ENCODE assay signal across 1 cellular context in genomic region chr14:77498120-77498979, GRCh38.
TF ChIP-seq lines count a peak whose summit lies in the region.

ISM2 (minus strand) TSS chr14:77498816; CDS start chr14:77498793, 23 bp downstream.

TF ChIP-seq in HepG2, 621 proteins besides CTCF, POLR2A, EP300 and RAD21 (continued from another document and continues in another):
- TF ChIP-seq ZXDC (CRISPR knock-in tag; IDR thresholded peaks at IDR 0.05) (peak; percentile 84; the same call in 1 of the 2 replicates), GMEB1 (CRISPR knock-in tag; IDR thresholded peaks at IDR 0.05; ENCODE audit: borderline replicate concordance) (peak; percentile 27; the same call in 1 of the 2 replicates), RORA (CRISPR knock-in tag; IDR thresholded peaks at IDR 0.05) (no peak), ATRX (CRISPR knock-in tag; IDR thresholded peaks at IDR 0.05; ENCODE audit: borderline replicate concordance) (no peak), ZSCAN29 (CRISPR knock-in tag; conservative IDR thresholded peaks at IDR 0.05) (no peak), AKAP8 (CRISPR knock-in tag; IDR thresholded peaks at IDR 0.05) (no peak), FOXP4 (CRISPR knock-in tag; IDR thresholded peaks at IDR 0.05) (0 out of 2 replicates have a peak, but pooled peaks have one; percentile 7), PRPF4 (IDR thresholded peaks at IDR 0.05; ENCODE audit: low read depth, low read length, poor library complexity, severe bottlenecking) (no peak), CBX1 (IDR thresholded peaks at IDR 0.05; ENCODE audit: low read depth) (no peak), KLF12 (CRISPR knock-in tag; IDR thresholded peaks at IDR 0.05; ENCODE audit: borderline replicate concordance) (peak; percentile 61; the same call in 1 of the 2 replicates), ZNF569 (CRISPR knock-in tag; IDR thresholded peaks at IDR 0.05; ENCODE audit: borderline replicate concordance) (no peak), ZNF567 (CRISPR knock-in tag; IDR thresholded peaks at IDR 0.05; ENCODE audit: borderline replicate concordance) (no peak), SP140L (CRISPR knock-in tag; IDR thresholded peaks at IDR 0.05; ENCODE audit: borderline replicate concordance) (no peak), JUND (CRISPR knock-in tag; IDR thresholded peaks at IDR 0.05) (no peak), STAG1 (CRISPR knock-in tag; IDR thresholded peaks at IDR 0.05) (0 out of 2 replicates have a peak, but pooled peaks have one; percentile 3), GMEB2 (CRISPR knock-in tag; IDR thresholded peaks at IDR 0.05; ENCODE audit: low read depth) (no peak), ZBTB43 (CRISPR knock-in tag; conservative IDR thresholded peaks at IDR 0.05) (peak; percentile 84; the same call in 1 of the 2 replicates), FOXC1 (CRISPR knock-in tag; IDR thresholded peaks at IDR 0.05; ENCODE audit: borderline replicate concordance) (peak; percentile 41; the same call in 1 of the 2 replicates), SNRNP70 (IDR thresholded peaks at IDR 0.05; ENCODE audit: low read depth, low read length) (no peak), HES4 (CRISPR knock-in tag; IDR thresholded peaks at IDR 0.05; ENCODE audit: borderline replicate concordance) (no peak), ZSCAN20 (CRISPR knock-in tag; IDR thresholded peaks at IDR 0.05; ENCODE audit: borderline replicate concordance) (peak; percentile 70; the same call in 1 of the 2 replicates), TOE1 (CRISPR knock-in tag; IDR thresholded peaks at IDR 0.05) (no peak), SNAPC2 (CRISPR knock-in tag; IDR thresholded peaks at IDR 0.05) (peak; percentile 73; the same call in 1 of the 2 replicates), NRL (CRISPR knock-in tag; IDR thresholded peaks at IDR 0.05; ENCODE audit: borderline replicate concordance) (peak; percentile 34; the same call in 1 of the 2 replicates), SNAPC5 (CRISPR knock-in tag; IDR thresholded peaks at IDR 0.05; ENCODE audit: borderline replicate concordance) (0 out of 2 replicates have a peak, but pooled peaks have one; percentile 32), UBTF (CRISPR knock-in tag; IDR thresholded peaks at IDR 0.05) (peak; percentile 82), POLR2AphosphoS2 (IDR thresholded peaks at IDR 0.05; ENCODE audit: low read depth, low read length) (no peak), ATF1 (CRISPR knock-in tag; IDR thresholded peaks at IDR 0.05) (no peak), ZNF441 (CRISPR knock-in tag; IDR thresholded peaks at IDR 0.05; ENCODE audit: borderline replicate concordance) (peak; percentile 85), MAZ (IDR thresholded peaks at IDR 0.05; ENCODE audit: borderline replicate concordance, low read depth, low read length) (no peak), MAZ (CRISPR knock-in tag; IDR thresholded peaks at IDR 0.05; ENCODE audit: low read depth) (peak; percentile 34; the same call in 1 of the 2 replicates), ATF2 (CRISPR knock-in tag; IDR thresholded peaks at IDR 0.05) (0 out of 2 replicates have a peak, but pooled peaks have one; percentile 40), IRX3 (CRISPR knock-in tag; IDR thresholded peaks at IDR 0.05; ENCODE audit: borderline replicate concordance, low read depth) (0 out of 2 replicates have a peak, but pooled peaks have one; percentile 71), NPAS2 (CRISPR knock-in tag; IDR thresholded peaks at IDR 0.05; ENCODE audit: borderline replicate concordance) (no peak), NCOA2 (CRISPR knock-in tag; IDR thresholded peaks at IDR 0.05) (no peak), ZNF280D (CRISPR knock-in tag; IDR thresholded peaks at IDR 0.05) (no peak)
